26 cellular contexts compared by ENCODE assay signal in genomic region chr5:55073211-55073610, GRCh38. TPM values are rescaled to one million over a fixed set of nuclear protein-coding genes. Genes with fewer than 3 reads are reported as not detected.
DNase-seq lines count a peak whose midpoint lies in the region; ATAC-seq and TF ChIP-seq lines count a peak whose summit lies in the region.
"Had no signal": no experiment of that assay in that cellular context is flagged by ENCODE, and none has a peak within 500 bp of the region (broad histone marks: within the 10 kb centered on the region; RNA-seq: fewer than 3 reads in every experiment).

No MANE protein-coding gene starts in this region.

- no peaks in the 10 kb centered on the region for H3K9me3 ChIP-seq in CD4-positive, alpha-beta T cell (ENCODE audit: control insufficient read depth, low read length)
- H3K9me3 ChIP-seq in stomach = no peaks in the 10 kb centered on the region

- H3K27ac Mint-ChIP-seq in T-helper 1 cell treated with Interleukin-12 subunit alpha and Interleukin-12 subunit beta and Interleukin-4 antibody, amounts not matched to agents 30 μg/mL and 1 μg/mL, for 36 hours = peak overlapping the region; percentile 91
- peak overlapping the region; percentile 78 for H3K27ac Mint-ChIP-seq in CD4-positive, alpha-beta T cell
- peak overlapping the region; percentile 75 for H3K27ac Mint-ChIP-seq in activated CD4-positive, alpha-beta memory T cell treated with anti-CD3 and anti-CD28 coated beads for 36 hours
- H3K27ac Mint-ChIP-seq: dendritic cell treated with granulocyte-macrophage colony-stimulating factor and Interleukin-4, amounts not matched to agents 40 ng/mL and 50 ng/mL, for 4 days; memory B cell had no signal

- no peaks in the 10 kb centered on the region for H3K36me3 ChIP-seq in stomach

- POLR2A ChIA-PET in CD4-positive, alpha-beta T cell (lab: Charles Lee) = interaction anchor here (1.1 to 4.3 kb wide), 3 partner anchors 10 to 36 kb away, joined by 8 to 33 read pairs (median 15); no protein-coding TSS in a partner anchor
- POLR2A ChIA-PET in activated CD4-positive, alpha-beta memory T cell treated with anti-CD3 and anti-CD28 coated beads for 36 hours (lab: Charles Lee) = no interaction called here

- peak overlapping the region; percentile 45 for H3K4me3 Mint-ChIP-seq in T-helper 1 cell treated with Interleukin-12 subunit alpha and Interleukin-12 subunit beta and Interleukin-4 antibody, amounts not matched to agents 30 μg/mL and 1 μg/mL, for 36 hours
- peak overlapping the region; percentile 4 for H3K4me3 Mint-ChIP-seq in CD4-positive, alpha-beta T cell
- peak overlapping the region; percentile 16 for H3K4me3 Mint-ChIP-seq in activated CD4-positive, alpha-beta memory T cell treated with anti-CD3 and anti-CD28 coated beads for 36 hours
- H3K4me3 Mint-ChIP-seq: dendritic cell treated with granulocyte-macrophage colony-stimulating factor and Interleukin-4, amounts not matched to agents 40 ng/mL and 50 ng/mL, for 4 days; memory B cell had no signal

- peaks cover 21% of the 10 kb centered on the region for H3K9me3 Mint-ChIP-seq in T-helper 1 cell treated with Interleukin-12 subunit alpha and Interleukin-12 subunit beta and Interleukin-4 antibody, amounts not matched to agents 30 μg/mL and 1 μg/mL, for 36 hours
- H3K9me3 Mint-ChIP-seq in CD4-positive, alpha-beta T cell = no peaks in the 10 kb centered on the region
- H3K9me3 Mint-ChIP-seq in activated CD4-positive, alpha-beta memory T cell treated with anti-CD3 and anti-CD28 coated beads for 36 hours = peaks cover 6% of the 10 kb centered on the region
- H3K9me3 Mint-ChIP-seq: memory B cell had no signal

- intact Hi-C loops in CD4-positive, alpha-beta T cell (cut with DNase I, micrococcal nuclease) = loop anchor here in 1 of 2 experiments (5.0 kb wide), 1 partner anchor 51 kb away; the partner anchor contains the start of gene GZMK
- intact Hi-C loops in activated CD4-positive, alpha-beta memory T cell treated with anti-CD3 and anti-CD28 coated beads for 36 hours (cut with micrococcal nuclease) = loop anchor here (2.0 to 5.0 kb wide), 3 partner anchors 30 to 356 kb away; partner anchors contain the start of gene GZMA
- intact Hi-C loops in stomach (cut with DNase I; ENCODE audit: low total_unique reads) = no loop called here

- WGBS in stomach, 5 donors = 85 to 95% (median 93%) methylated on average over 3 of the region's 3 CpGs

- no peaks in the 10 kb centered on the region for H3K27me3 Mint-ChIP-seq in T-helper 1 cell treated with Interleukin-12 subunit alpha and Interleukin-12 subunit beta and Interleukin-4 antibody, amounts not matched to agents 30 μg/mL and 1 μg/mL, for 36 hours (ENCODE audit: low read depth)
- H3K27me3 Mint-ChIP-seq in CD4-positive, alpha-beta T cell = no peaks in the 10 kb centered on the region
- no peaks in the 10 kb centered on the region for H3K27me3 Mint-ChIP-seq in activated CD4-positive, alpha-beta memory T cell treated with anti-CD3 and anti-CD28 coated beads for 36 hours
- H3K27me3 Mint-ChIP-seq: dendritic cell treated with granulocyte-macrophage colony-stimulating factor and Interleukin-4, amounts not matched to agents 40 ng/mL and 50 ng/mL, for 4 days had no signal

- no peak overlapping the region for H3K27ac ChIP-seq in CD4-positive, alpha-beta T cell (ENCODE audit: low read depth, low read length)
- H3K27ac ChIP-seq in stomach = no peak overlapping the region

- no peaks in the 10 kb centered on the region for H3K27me3 ChIP-seq in CD4-positive, alpha-beta T cell (ENCODE audit: control insufficient read depth, insufficient read depth, low read length)
- no peaks in the 10 kb centered on the region for H3K27me3 ChIP-seq in stomach

- no peak for TF ChIP-seq EP300 in stomach (IDR thresholded peaks at IDR 0.05)

- no peak for TF ChIP-seq CTCF in CD4-positive, alpha-beta T cell (IDR thresholded peaks at IDR 0.05)
- no peak for TF ChIP-seq CTCF in epithelial cell of esophagus (IDR thresholded peaks at IDR 0.05; ENCODE audit: insufficient read depth, low read depth, low read length, missing control alignments)
- no peak for TF ChIP-seq CTCF in stomach (IDR thresholded peaks at IDR 0.05)

- no peaks in the 10 kb centered on the region for H3K4me1 ChIP-seq in stomach

- CTCF ChIA-PET in CD4-positive, alpha-beta T cell (lab: Charles Lee) = no interaction called here
- CTCF ChIA-PET in activated CD4-positive, alpha-beta memory T cell treated with anti-CD3 and anti-CD28 coated beads for 36 hours (lab: Charles Lee) = interaction anchor here (1.7 kb wide), 1 partner anchor 129 kb away, joined by 7 read pairs; no protein-coding TSS in a partner anchor

- H3K36me3 Mint-ChIP-seq in T-helper 1 cell treated with Interleukin-12 subunit alpha and Interleukin-12 subunit beta and Interleukin-4 antibody, amounts not matched to agents 30 μg/mL and 1 μg/mL, for 36 hours (ENCODE audit: low read depth) = peaks cover 20% of the 10 kb centered on the region
- H3K36me3 Mint-ChIP-seq in CD4-positive, alpha-beta T cell (ENCODE audit: low read depth) = no peaks in the 10 kb centered on the region
- H3K36me3 Mint-ChIP-seq in activated CD4-positive, alpha-beta memory T cell treated with anti-CD3 and anti-CD28 coated beads for 36 hours = no peaks in the 10 kb centered on the region
- H3K36me3 Mint-ChIP-seq: memory B cell had no signal

- DNase-seq in T-helper 1 cell = no peak
- DNase-seq in CD4-positive, alpha-beta T cell = no peak
- DNase-seq in activated CD4-positive, alpha-beta memory T cell treated with anti-CD3 and anti-CD28 coated beads for 36 hours = peak; percentile 24
- peak; percentile 42 for DNase-seq in epithelial cell of esophagus (ENCODE audit: low read depth)
- no peak for DNase-seq in NCI-H2196 (lab: John Stamatoyannopoulos, UW; ENCODE audit: unreplicated experiment)
- no peak for DNase-seq in central memory CD4-positive, alpha-beta T cell
- no peak for DNase-seq in stomach
- DNase-seq: 8988T; activated CD4-positive, alpha-beta T cell treated with anti-CD3 and anti-CD28 coated beads for 48 hours; head of caudate nucleus; Karpas-422; left colon; NCI-H1048; NCI-H187; NCI-H226; NCI-H774; retina; stimulated activated CD4-positive, alpha-beta T cell treated with anti-CD3 and anti-CD28 coated beads, Interleukin-4, amount 100 ng/mL, for 24 hours; trophoblast cell had no signal

- peaks cover 45% of the 10 kb centered on the region for H3K4me1 Mint-ChIP-seq in T-helper 1 cell treated with Interleukin-12 subunit alpha and Interleukin-12 subunit beta and Interleukin-4 antibody, amounts not matched to agents 30 μg/mL and 1 μg/mL, for 36 hours (ENCODE audit: low read depth)
- H3K4me1 Mint-ChIP-seq in CD4-positive, alpha-beta T cell (ENCODE audit: low read depth) = peaks cover 34% of the 10 kb centered on the region
- H3K4me1 Mint-ChIP-seq in activated CD4-positive, alpha-beta memory T cell treated with anti-CD3 and anti-CD28 coated beads for 36 hours (ENCODE audit: low read depth) = peaks cover 31% of the 10 kb centered on the region
- H3K4me1 Mint-ChIP-seq: memory B cell had no signal

- ATAC-seq in CD4-positive, alpha-beta T cell (ENCODE audit: poor library complexity) = no peak
- ATAC-seq: left colon had no signal

- TF ChIP-seq POLR2A in stomach (IDR thresholded peaks at IDR 0.05) = no peak

- H3K4me3 ChIP-seq in epithelial cell of esophagus (ENCODE audit: low read length) = no peak overlapping the region
- no peak overlapping the region for H3K4me3 ChIP-seq in stomach
- H3K4me3 ChIP-seq: smooth muscle cell had no signal

RNA-seq across cellular contexts. Expression of gene GZMA, which starts 29.2 kb away (rescaled TPM):
- total RNA-seq in CD4-positive, alpha-beta T cell = 1 to 10 TPM; 3.5 to 5.0 TPM
- total RNA-seq in activated CD4-positive, alpha-beta memory T cell treated with anti-CD3 and anti-CD28 coated beads for 36 hours = 10 to 100 TPM; 13.7 to 16.9 TPM
- total RNA-seq in stomach = 1 to 10 TPM in 3 of 5 donors, not detected in 2; 1.8 to 9.9 (median 4.2) TPM
- polyA plus RNA-seq in stomach = 1 to 10 TPM; 1.8 to 5.5 (median 3.4) TPM
- total RNA-seq: myocyte, osteocyte, smooth muscle cell had no signal

RNA-seq across cellular contexts. Expression of gene GZMK, which starts 49.2 kb away (rescaled TPM):
- 1 to 10 TPM; 4.5 to 7.0 TPM for total RNA-seq in CD4-positive, alpha-beta T cell
- total RNA-seq in activated CD4-positive, alpha-beta memory T cell treated with anti-CD3 and anti-CD28 coated beads for 36 hours = 1 to 10 TPM; 1.8 TPM
- not detected for total RNA-seq in stomach
- polyA plus RNA-seq in stomach = under 1 TPM in 2 of 3 donors, not detected in 1; 0.56 to 0.78 TPM
- total RNA-seq: Daoy, myocyte, osteocyte, smooth muscle cell had no signal
- polyA plus RNA-seq: smooth muscle cell had no signal

Comparison
In these comparisons a context has a peak if more than half of its experiments do, and no peak if none do; other contexts are left out.
1. DNase-seq: peak in activated CD4-positive, alpha-beta memory T cell treated with anti-CD3 and anti-CD28 coated beads for 36 hours (single experiment) and epithelial cell of esophagus (single experiment); none in T-helper 1 cell (0 of 5), CD4-positive, alpha-beta T cell (0 of 10), NCI-H2196 (single experiment), central memory CD4-positive, alpha-beta T cell (single experiment) and stomach (single experiment).
2. Peak in every context shown above with its lines, with median percentiles within 50 percentile points of each other: H3K27ac Mint-ChIP-seq and H3K4me3 Mint-ChIP-seq.